ENCODE assay signal across 31 cellular contexts in the genomic region with DNA sequence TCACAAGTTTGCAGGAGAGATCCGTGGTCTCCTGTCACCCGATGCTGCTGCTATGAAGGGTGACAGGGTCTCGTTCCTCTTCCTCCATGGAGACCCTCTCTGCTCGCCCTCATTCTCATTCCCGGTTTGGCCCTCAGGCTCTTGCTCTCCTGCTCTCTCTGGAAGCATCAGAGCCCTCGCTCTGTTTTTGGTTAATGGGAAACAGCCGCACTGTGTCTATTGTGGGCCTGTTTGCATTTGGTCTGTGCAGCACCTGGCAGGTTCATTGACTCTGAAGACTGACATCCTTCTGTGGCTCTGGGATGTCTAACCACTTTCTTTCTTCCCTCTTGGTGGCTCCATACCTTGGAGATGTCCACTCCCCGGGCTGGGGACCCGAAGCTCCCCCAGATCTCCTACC. TPM values are rescaled to one million over a fixed set of nuclear protein-coding genes. Genes with fewer than 3 reads are reported as not detected.
"Had no signal": no experiment of that assay in that cellular context is flagged by ENCODE, and none has a peak within 500 bp of the region (broad histone marks: within the 10 kb centered on the region; RNA-seq: fewer than 3 reads in every experiment).

No MANE protein-coding gene starts in this region.

- H3K36me3 Mint-ChIP-seq: type B pancreatic cell had no signal

- ATAC-seq: activated T-cell treated with anti-CD3 and anti-CD28 coated beads, Interleukin-2, amount 50 U/mL, for 4 hours; heart right ventricle; left lobe of liver; lower lobe of right lung; WTC11 had no signal

- H3K27ac Mint-ChIP-seq: activated T-helper 2 cell treated with anti-CD3 and anti-CD28 coated beads, Interferon-gamma antibody, Interleukin-2, Interleukin-4, amounts not matched to agents 10 μg/mL and 5 μg/mL and 100 μg/mL, durations not matched to agents 14 hours and 24 hours and 36 hours; progenitor cell of endocrine pancreas; stimulated activated naive B cell treated with anti-CD40 and anti-IgM and Interleukin-4, amounts not matched to agents 10 μg/mL and 1 μg/mL and 100 μg/mL, for 72 hours; type B pancreatic cell; WTC11 had no signal

- DNase-seq: activated CD8-positive, alpha-beta memory T cell treated with anti-CD3 and anti-CD28 coated beads, Interleukin-2, amount 50 U/mL, for 48 hours; activated naive CD4-positive, alpha-beta T cell treated with Interleukin-2 at 50 U/mL for 16 hours; activated T-cell treated with anti-CD3 and anti-CD28 coated beads, Interleukin-2, amount 50 U/mL, for 4 hours; caudate nucleus; dermis blood vessel endothelial cell; effector CD8-positive, alpha-beta T cell; erythroblast; foreskin fibroblast; heart right ventricle; naive B cell; retina; stimulated activated CD4-positive, alpha-beta T cell treated with anti-CD3 and anti-CD28 coated beads, Interleukin-2, amount 100 ng/mL, for 48 hours; stimulated activated CD8-positive, alpha-beta memory T cell treated with anti-CD3 and anti-CD28 coated beads, Interleukin-4, amount 100 ng/mL, for 48 hours; stimulated activated naive B cell treated with anti-CD40 and anti-IgM and Interleukin-4, amounts not matched to agents 10 μg/mL and 1 μg/mL and 100 μg/mL, for 72 hours; T-helper 9 cell had no signal

- H3K4me3 Mint-ChIP-seq: activated T-cell treated with anti-CD3 and anti-CD28 coated beads, Interleukin-2, amount 50 U/mL, for 4 hours; brain; naive B cell; stimulated activated naive B cell treated with anti-CD40 and anti-IgM and Interleukin-4, amounts not matched to agents 10 μg/mL and 1 μg/mL and 100 μg/mL, for 72 hours; type B pancreatic cell; WTC11 had no signal

RNA-seq across cellular contexts. Expression of gene FAM163B, which starts 12.7 kb away (rescaled TPM):
- total RNA-seq: activated CD8-positive, alpha-beta memory T cell treated with anti-CD3 and anti-CD28 coated beads for 36 hours; activated T-cell treated with anti-CD3 and anti-CD28 coated beads, Interleukin-2, amount 50 U/mL, for 4 hours; activated T-helper 2 cell treated with anti-CD3 and anti-CD28 coated beads, Interferon-gamma antibody, Interleukin-2, Interleukin-4, amounts not matched to agents 10 μg/mL and 5 μg/mL and 100 μg/mL, durations not matched to agents 14 hours and 24 hours and 36 hours; aorta; dermis blood vessel endothelial cell; fibroblast of lung; heart right ventricle; kidney epithelial cell; lower lobe of right lung; mesenteric fat pad; osteocyte; progenitor cell of endocrine pancreas; thoracic aorta; vagina had no signal
- polyA plus RNA-seq: adipose tissue, aorta, fibroblast of lung had no signal

RNA-seq across cellular contexts. Expression of gene DBH, which starts 14.3 kb away (rescaled TPM):
- total RNA-seq: activated CD8-positive, alpha-beta memory T cell treated with anti-CD3 and anti-CD28 coated beads for 36 hours; activated T-cell treated with anti-CD3 and anti-CD28 coated beads, Interleukin-2, amount 50 U/mL, for 4 hours; activated T-helper 2 cell treated with anti-CD3 and anti-CD28 coated beads, Interferon-gamma antibody, Interleukin-2, Interleukin-4, amounts not matched to agents 10 μg/mL and 5 μg/mL and 100 μg/mL, durations not matched to agents 14 hours and 24 hours and 36 hours; aorta; dermis blood vessel endothelial cell; fibroblast of lung; kidney epithelial cell; lower lobe of right lung; mesenteric fat pad; osteocyte; progenitor cell of endocrine pancreas; thoracic aorta had no signal
- polyA plus RNA-seq: aorta, fibroblast of lung had no signal
